In the genomic region with DNA sequence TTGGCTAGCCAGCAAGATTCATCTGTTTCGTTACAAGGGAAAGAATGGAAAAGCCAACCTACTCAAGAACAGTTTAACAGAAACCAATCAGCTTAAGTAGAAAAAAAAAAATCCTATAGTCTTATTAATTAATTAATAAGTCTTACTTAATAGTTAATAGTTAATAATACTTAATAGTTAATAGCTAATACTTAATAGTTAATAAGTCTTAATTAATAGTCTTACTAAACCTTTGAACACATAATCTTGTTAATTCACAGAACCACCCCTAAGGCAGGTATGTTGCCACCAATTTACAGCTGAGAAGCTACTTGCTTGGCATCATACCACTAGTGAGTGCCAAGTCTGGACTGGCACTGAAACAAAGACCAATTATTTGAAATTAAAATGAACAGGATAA, we compare ENCODE assay signal across 2 cellular contexts.
A peak's percentile ranks its signal among the peaks of the same experiment; 100 is the strongest.
TF ChIP-seq lines count a peak whose summit lies in the region.

No MANE protein-coding gene starts in this region.

TF ChIP-seq in HepG2, 621 proteins besides CTCF, POLR2A, EP300 and RAD21:
- TF ChIP-seq ZSCAN9 (CRISPR knock-in tag; IDR thresholded peaks at IDR 0.05; ENCODE audit: borderline replicate concordance) (no peak), SATB2 (CRISPR knock-in tag; IDR thresholded peaks at IDR 0.05) (0 out of 2 replicates have a peak, but pooled peaks have one; percentile 68)
TF ChIP-seq in HepG2: peak in this region for 1.

TF ChIP-seq in K562, 482 proteins besides CTCF, POLR2A, EP300 and RAD21:
- 0 out of 2 replicates have a peak, but pooled peaks have one; percentile 50 for TF ChIP-seq SAFB (IDR thresholded peaks at IDR 0.05; ENCODE audit: borderline replicate concordance, low read depth, low read length)
- peak in 1 of 2 experiments; percentile 99; a peak in 2 of 4 replicates for TF ChIP-seq MCM7 (IDR thresholded peaks at IDR 0.05)
- TF ChIP-seq, protein P1, sequence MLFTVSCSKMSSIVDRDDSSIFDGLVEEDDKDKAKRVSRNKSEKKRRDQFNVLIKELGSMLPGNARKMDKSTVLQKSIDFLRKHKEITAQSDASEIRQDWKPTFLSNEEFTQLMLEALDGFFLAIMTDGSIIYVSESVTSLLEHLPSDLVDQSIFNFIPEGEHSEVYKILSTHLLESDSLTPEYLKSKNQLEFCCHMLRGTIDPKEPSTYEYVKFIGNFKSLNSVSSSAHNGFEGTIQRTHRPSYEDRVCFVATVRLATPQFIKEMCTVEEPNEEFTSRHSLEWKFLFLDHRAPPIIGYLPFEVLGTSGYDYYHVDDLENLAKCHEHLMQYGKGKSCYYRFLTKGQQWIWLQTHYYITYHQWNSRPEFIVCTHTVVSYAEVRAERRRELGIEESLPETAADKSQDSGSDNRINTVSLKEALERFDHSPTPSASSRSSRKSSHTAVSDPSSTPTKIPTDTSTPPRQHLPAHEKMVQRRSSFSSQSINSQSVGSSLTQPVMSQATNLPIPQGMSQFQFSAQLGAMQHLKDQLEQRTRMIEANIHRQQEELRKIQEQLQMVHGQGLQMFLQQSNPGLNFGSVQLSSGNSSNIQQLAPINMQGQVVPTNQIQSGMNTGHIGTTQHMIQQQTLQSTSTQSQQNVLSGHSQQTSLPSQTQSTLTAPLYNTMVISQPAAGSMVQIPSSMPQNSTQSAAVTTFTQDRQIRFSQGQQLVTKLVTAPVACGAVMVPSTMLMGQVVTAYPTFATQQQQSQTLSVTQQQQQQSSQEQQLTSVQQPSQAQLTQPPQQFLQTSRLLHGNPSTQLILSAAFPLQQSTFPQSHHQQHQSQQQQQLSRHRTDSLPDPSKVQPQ (CRISPR knock-in tag; IDR thresholded peaks at IDR 0.05; ENCODE audit: borderline replicate concordance) = no peak
- TF ChIP-seq CXXC5 (CRISPR knock-in tag; IDR thresholded peaks at IDR 0.05) = peak; percentile 33; the same call in 1 of the 2 replicates
- TF ChIP-seq, protein P2, sequence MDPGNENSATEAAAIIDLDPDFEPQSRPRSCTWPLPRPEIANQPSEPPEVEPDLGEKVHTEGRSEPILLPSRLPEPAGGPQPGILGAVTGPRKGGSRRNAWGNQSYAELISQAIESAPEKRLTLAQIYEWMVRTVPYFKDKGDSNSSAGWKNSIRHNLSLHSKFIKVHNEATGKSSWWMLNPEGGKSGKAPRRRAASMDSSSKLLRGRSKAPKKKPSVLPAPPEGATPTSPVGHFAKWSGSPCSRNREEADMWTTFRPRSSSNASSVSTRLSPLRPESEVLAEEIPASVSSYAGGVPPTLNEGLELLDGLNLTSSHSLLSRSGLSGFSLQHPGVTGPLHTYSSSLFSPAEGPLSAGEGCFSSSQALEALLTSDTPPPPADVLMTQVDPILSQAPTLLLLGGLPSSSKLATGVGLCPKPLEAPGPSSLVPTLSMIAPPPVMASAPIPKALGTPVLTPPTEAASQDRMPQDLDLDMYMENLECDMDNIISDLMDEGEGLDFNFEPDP (CRISPR knock-in tag; IDR thresholded peaks at IDR 0.05) = no peak
- peak; percentile 100 for TF ChIP-seq DACH1 (IDR thresholded peaks at IDR 0.05; ENCODE audit: partially characterized antibody)
